Comparison of ENCODE assay signal across 1 cellular context in the genomic region with DNA sequence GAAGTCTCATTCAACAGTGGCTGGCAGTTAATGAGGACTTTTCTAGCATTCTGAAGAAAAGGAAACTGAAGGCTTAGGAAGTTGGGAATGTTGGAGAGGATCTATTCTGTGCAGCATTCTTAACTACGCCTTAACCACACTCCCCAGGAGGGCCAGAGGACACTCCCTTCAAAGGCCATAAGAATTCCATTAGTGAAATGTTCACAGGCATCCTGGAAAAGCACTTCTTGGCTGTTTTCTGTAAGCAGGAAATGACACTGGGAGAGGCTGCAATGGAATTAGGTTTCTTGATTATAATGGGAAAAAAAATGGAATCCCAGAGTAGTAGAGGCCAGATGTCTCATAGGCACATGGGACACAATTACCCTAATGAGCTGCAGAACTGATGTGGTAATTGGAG.
TF ChIP-seq lines count a peak whose summit lies in the region.

No MANE protein-coding gene starts in this region.

TF ChIP-seq in HCT116, 20 proteins besides CTCF, POLR2A, EP300 and RAD21 (continued from another document):
- TF ChIP-seq, protein P1, sequence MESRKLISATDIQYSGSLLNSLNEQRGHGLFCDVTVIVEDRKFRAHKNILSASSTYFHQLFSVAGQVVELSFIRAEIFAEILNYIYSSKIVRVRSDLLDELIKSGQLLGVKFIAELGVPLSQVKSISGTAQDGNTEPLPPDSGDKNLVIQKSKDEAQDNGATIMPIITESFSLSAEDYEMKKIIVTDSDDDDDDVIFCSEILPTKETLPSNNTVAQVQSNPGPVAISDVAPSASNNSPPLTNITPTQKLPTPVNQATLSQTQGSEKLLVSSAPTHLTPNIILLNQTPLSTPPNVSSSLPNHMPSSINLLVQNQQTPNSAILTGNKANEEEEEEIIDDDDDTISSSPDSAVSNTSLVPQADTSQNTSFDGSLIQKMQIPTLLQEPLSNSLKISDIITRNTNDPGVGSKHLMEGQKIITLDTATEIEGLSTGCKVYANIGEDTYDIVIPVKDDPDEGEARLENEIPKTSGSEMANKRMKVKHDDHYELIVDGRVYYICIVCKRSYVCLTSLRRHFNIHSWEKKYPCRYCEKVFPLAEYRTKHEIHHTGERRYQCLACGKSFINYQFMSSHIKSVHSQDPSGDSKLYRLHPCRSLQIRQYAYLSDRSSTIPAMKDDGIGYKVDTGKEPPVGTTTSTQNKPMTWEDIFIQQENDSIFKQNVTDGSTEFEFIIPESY (IDR thresholded peaks at IDR 0.05; ENCODE audit: extremely low read depth, insufficient replicate concordance, low read length), result no peak
- no peak for TF ChIP-seq YY1 (IDR thresholded peaks at IDR 0.05; ENCODE audit: extremely low read depth, insufficient replicate concordance, low read depth, low read length)
- TF ChIP-seq SP1 (IDR thresholded peaks at IDR 0.05; ENCODE audit: low read depth), result no peak
- no peak for TF ChIP-seq TCF7L2 (IDR thresholded peaks at IDR 0.05; ENCODE audit: borderline replicate concordance, extremely low read depth, insufficient read depth, insufficient read length)
